ENCODE assay signal across 4 cellular contexts in the genomic region with DNA sequence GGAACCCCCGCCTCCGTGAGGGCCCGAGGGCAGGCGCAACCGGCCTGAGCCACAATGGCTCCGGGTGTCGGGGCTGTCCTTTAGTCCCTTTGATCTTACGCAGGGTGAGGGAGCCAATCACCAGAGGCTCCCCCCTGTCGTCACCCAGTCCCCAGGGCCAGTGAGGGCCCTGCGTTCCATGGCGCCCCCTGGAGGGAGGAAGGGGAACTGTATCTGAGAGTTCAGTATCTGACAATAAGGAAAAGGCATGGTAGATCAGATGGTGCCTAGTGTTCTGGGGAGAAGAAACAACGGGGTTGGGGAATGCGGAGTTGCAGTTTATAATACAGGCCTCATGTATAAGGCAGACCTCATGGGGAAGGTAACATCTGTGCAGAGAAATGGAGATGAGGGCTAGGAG. TPM values are rescaled to one million over a fixed set of nuclear protein-coding genes. Genes with fewer than 3 reads are reported as not detected.
"Had no signal": no experiment of that assay in that cellular context is flagged by ENCODE, and none has a peak within 500 bp of the region (broad histone marks: within the 10 kb centered on the region; RNA-seq: fewer than 3 reads in every experiment).

No MANE protein-coding gene starts in this region.

RNA-seq across cellular contexts. Expression of a gene that starts 59.1 kb away (rescaled TPM):
- total RNA-seq: LHCN-M2, M059J, MCF 10A, NCI-H460 had no signal
